Comparison of ENCODE assay signal across 18 cellular contexts in the genomic region with DNA sequence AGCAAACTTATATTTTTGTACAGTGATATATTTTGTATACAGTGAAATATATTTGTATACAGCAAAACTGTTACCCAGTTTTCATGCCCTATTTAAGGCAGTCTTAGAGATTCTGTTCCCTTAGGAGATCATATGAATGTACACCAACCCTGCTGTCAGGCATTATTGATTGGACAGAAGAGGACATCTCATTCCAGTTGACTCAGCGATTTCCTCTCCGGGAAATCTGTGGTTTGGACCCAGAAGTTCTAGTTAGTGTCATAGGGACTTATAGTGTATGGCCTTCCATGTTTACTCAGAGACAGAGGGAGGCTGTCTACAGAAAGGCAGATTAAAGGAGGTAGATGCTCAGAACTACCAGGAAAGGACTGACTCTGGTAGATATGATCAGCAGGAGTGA.
DNase-seq lines count a peak whose midpoint lies in the region; ATAC-seq, FAIRE-seq and TF ChIP-seq lines count a peak whose summit lies in the region.
"Had no signal": no experiment of that assay in that cellular context is flagged by ENCODE, and none has a peak within 500 bp of the region (broad histone marks: within the 10 kb centered on the region; RNA-seq: fewer than 3 reads in every experiment).

No MANE protein-coding gene starts in this region.

- no peak for ATAC-seq in IMR-90 (ENCODE audit: low read depth)
- no peak for ATAC-seq in K562
- ATAC-seq in HG02763 (IDR thresholded peaks at IDR 0.05; ENCODE audit: unreplicated experiment): no peak
- no peak for ATAC-seq in HG02884 (IDR thresholded peaks at IDR 0.05; ENCODE audit: unreplicated experiment)
- ATAC-seq: CD8-positive, alpha-beta T cell had no signal

- no peak for TF ChIP-seq POLR2A in IMR-90 (IDR thresholded peaks at IDR 0.05; ENCODE audit: low read depth, low read length)
- no peak for TF ChIP-seq POLR2A in K562 (conservative IDR thresholded peaks at IDR 0.05)

- FAIRE-seq in K562 (lab: Jason Lieb, UNC): peak; percentile 49
- FAIRE-seq: A204.1, D721Med, G401.6, GM12891 had no signal

- no peak for TF ChIP-seq EP300 in K562 (IDR thresholded peaks at IDR 0.05; ENCODE audit: low read length)

- TF ChIP-seq RAD21 in IMR-90 (IDR thresholded peaks at IDR 0.05; ENCODE audit: low read length) (no peak), K562 (CRISPR knock-in tag; conservative IDR thresholded peaks at IDR 0.05 in 1 of 2, IDR thresholded peaks at IDR 0.05 in 1 of 2) (no peak)

- no peak overlapping the region for H2AK9ac ChIP-seq in IMR-90 (replicated peaks; ENCODE audit: low read depth, low read length, poor library complexity)

- H3K4me1 ChIP-seq in IMR-90 (ENCODE audit: control insufficient read depth, insufficient read depth, low read length) (no peaks in the 10 kb centered on the region), K562 (replicated peaks in 1 of 2; ENCODE audit: control insufficient read depth in 2 of 2, insufficient read depth in 2 of 2, low read length in 2 of 2) (no peaks in the 10 kb centered on the region), mesendoderm (ENCODE audit: control insufficient read depth, low read depth, low read length) (peaks cover 2% of the 10 kb centered on the region)

- DNase-seq in IMR-90 (no peak), K562 (ENCODE audit: extremely low read depth in 1 of 4, low spot score in 3 of 4) (peak in 1 of 4 experiments; percentile 12), mesendoderm (no peak), AML-193 (lab: John Stamatoyannopoulos, UW) (no peak), activated gamma-delta T cell (lab: John Stamatoyannopoulos, UW) (no peak)
- DNase-seq: CD8-positive, alpha-beta T cell; COR-L47; DMS153; DMS79 treated with DMSO at 0.1 percent for 48 hours; EL; HCEC 1CT; HFFc6 had no signal

- no peaks in the 10 kb centered on the region for H3K9me3 ChIP-seq in IMR-90 (ENCODE audit: control insufficient read depth, insufficient read depth, low read length)
- H3K9me3 ChIP-seq in K562 (replicated peaks; ENCODE audit: control insufficient read depth, insufficient read depth, low read depth, low read length): no peaks in the 10 kb centered on the region

- H3K4me2 ChIP-seq in IMR-90 (ENCODE audit: low read depth, low read length) (no peak overlapping the region), K562 (ENCODE audit: insufficient read depth, low read length) (no peak overlapping the region), mesendoderm (ENCODE audit: low read length) (no peak overlapping the region)

- H4K91ac ChIP-seq in IMR-90 (ENCODE audit: insufficient read depth, low read depth, low read length): no peak overlapping the region

- no peak overlapping the region for H3K56ac ChIP-seq in IMR-90 (ENCODE audit: extremely low read depth, insufficient read depth, low read length)
- H3K56ac ChIP-seq in mesendoderm (ENCODE audit: low read length): no peak overlapping the region

- H4K20me1 ChIP-seq in IMR-90 (ENCODE audit: insufficient read depth, low read length): no peaks in the 10 kb centered on the region
- no peaks in the 10 kb centered on the region for H4K20me1 ChIP-seq in K562 (replicated peaks; ENCODE audit: control insufficient read depth, insufficient read depth, low read length)

- CTCF ChIA-PET in IMR-90 (lab: Yijun Ruan, JAX): no interaction called here
- CTCF ChIA-PET in K562 (lab: Yijun Ruan, JAX; ENCODE audit: low intra/inter-chr PET ratio): no interaction called here

- intact Hi-C loops in IMR-90 (cut with micrococcal nuclease) (no loop called here), K562 (cut with micrococcal nuclease) (no loop called here)

- no CpG with 5 or more reads among the region's 2 CpGs for WGBS in IMR-90 (ENCODE audit: extremely low coverage in 2 of 2, insufficient read length in 1 of 2), 2 experiments
- WGBS in K562 (ENCODE audit: insufficient coverage, low coverage, missing lambda C conversion rate): 14% methylated on average over 2 of the region's 2 CpGs
- no CpG with 5 or more reads among the region's 2 CpGs for WGBS in mesendoderm (ENCODE audit: extremely low coverage, insufficient coverage, low lambda C conversion rate)

- BruUV-seq in IMR-90 (replicated peaks; lab: Mats Ljungman, UMichigan): no TSS peak
- no TSS peak for BruUV-seq in K562 (replicated peaks; lab: Mats Ljungman, UMichigan)

- no peak overlapping the region for H3K23ac ChIP-seq in IMR-90 (ENCODE audit: low read depth, low read length)
- no peak overlapping the region for H3K23ac ChIP-seq in mesendoderm (ENCODE audit: low read length)

- H3K27ac ChIP-seq in IMR-90 (ENCODE audit: insufficient read depth, low read length) (no peak overlapping the region), K562 (ENCODE audit: extremely low read depth, low read depth, low read length) (no peak overlapping the region), mesendoderm (ENCODE audit: low read depth, low read length) (no peak overlapping the region)

- H2BK20ac ChIP-seq in IMR-90 (ENCODE audit: low read depth, low read length): 0 out of 2 replicates have a peak overlapping the region, but pooled peaks have one; percentile 39

- H2BK15ac ChIP-seq in IMR-90 (ENCODE audit: low read depth, low read length) (no peak overlapping the region), mesendoderm (replicated peaks; ENCODE audit: low read depth) (peak overlapping the region; percentile 45)

- H3K79me2 ChIP-seq in K562 (ENCODE audit: control insufficient read depth, insufficient read depth, low read length) (no peaks in the 10 kb centered on the region), mesendoderm (ENCODE audit: control insufficient read depth, insufficient read depth, low read length) (no peaks in the 10 kb centered on the region)

- H4K8ac ChIP-seq in IMR-90 (ENCODE audit: low read depth in 2 of 2, low read length in 2 of 2) (no peak overlapping the region), mesendoderm (ENCODE audit: low read depth, low read length) (no peak overlapping the region)

- H2AFZ ChIP-seq in IMR-90 (replicated peaks; ENCODE audit: low read length, poor library complexity) (no peak overlapping the region), K562 (ENCODE audit: low read depth, low read length) (no peak overlapping the region; the same call in 1 of the 2 replicates)

- H3K36me3 ChIP-seq in IMR-90 (ENCODE audit: control insufficient read depth, insufficient read depth, low read length) (no peaks in the 10 kb centered on the region), K562 (ENCODE audit: control insufficient read depth, insufficient read depth, low read length) (no peaks in the 10 kb centered on the region), mesendoderm (ENCODE audit: control insufficient read depth, insufficient read depth, low read length) (no peaks in the 10 kb centered on the region)

- no peak overlapping the region for H3K14ac ChIP-seq in IMR-90 (replicated peaks; ENCODE audit: low read depth, low read length)

- no peak overlapping the region for H2AK5ac ChIP-seq in IMR-90 (ENCODE audit: low read depth, low read length)
- no peak overlapping the region for H2AK5ac ChIP-seq in mesendoderm (ENCODE audit: low read length)

- no peaks in the 10 kb centered on the region for H3K27me3 ChIP-seq in IMR-90 (ENCODE audit: control insufficient read depth, insufficient read depth, low read length)
- H3K27me3 ChIP-seq in K562 (ENCODE audit: control insufficient read depth in 2 of 2, insufficient read depth in 2 of 2, low read length in 2 of 2): no peaks in the 10 kb centered on the region
- no peaks in the 10 kb centered on the region for H3K27me3 ChIP-seq in mesendoderm (ENCODE audit: insufficient read depth, low read length, poor library complexity)

- POLR2A ChIA-PET in IMR-90 (lab: Charles Lee; ENCODE audit: unreplicated experiment): no interaction called here
- POLR2A ChIA-PET in K562 (lab: Yijun Ruan, JAX): no interaction called here

- peak overlapping the region; percentile 23; the same call in 1 of the 2 replicates for H3K18ac ChIP-seq in IMR-90 (ENCODE audit: low read depth, low read length)
- peak overlapping the region; percentile 56 for H3K18ac ChIP-seq in mesendoderm (ENCODE audit: low read length)

- TF ChIP-seq CTCF in IMR-90 (conservative IDR thresholded peaks at IDR 0.05; ENCODE audit: low read depth, low read length): no peak
- no peak for TF ChIP-seq CTCF in K562 (IDR thresholded peaks at IDR 0.05 in 2 of 3, conservative IDR thresholded peaks at IDR 0.05 in 1 of 3; ENCODE audit: insufficient read depth in 2 of 3, low read depth in 1 of 3, low read length in 3 of 3)

- H2BK5ac ChIP-seq in IMR-90 (ENCODE audit: low read depth, low read length, poor library complexity, severe bottlenecking) (no peak overlapping the region), mesendoderm (ENCODE audit: low read length) (no peak overlapping the region)

- in situ Hi-C loops in IMR-90 (cut with MboI; ENCODE audit: low sequenced_read_pairs): no loop called here
- in situ Hi-C loops in K562 (cut with MboI): no loop called here

- H2BK120ac ChIP-seq in IMR-90 (ENCODE audit: low read depth, low read length) (peak overlapping the region; percentile 17; the same call in 1 of the 2 replicates), mesendoderm (ENCODE audit: low read depth, low read length) (peak overlapping the region; percentile 90)

- H3K9me1 ChIP-seq in IMR-90 (ENCODE audit: insufficient read depth, low read length): no peaks in the 10 kb centered on the region
- no peaks in the 10 kb centered on the region for H3K9me1 ChIP-seq in K562 (ENCODE audit: control insufficient read depth, insufficient read depth, low read length)

- H3K79me1 ChIP-seq in IMR-90 (ENCODE audit: low read depth in 1 of 2, low read length in 2 of 2) (no peaks in the 10 kb centered on the region), mesendoderm (ENCODE audit: low read length) (no peaks in the 10 kb centered on the region)

- H3K9ac ChIP-seq in IMR-90 (ENCODE audit: low read depth, low read length) (no peak overlapping the region), K562 (ENCODE audit: insufficient read depth in 1 of 2, low read depth in 2 of 2, low read length in 2 of 2) (no peak overlapping the region), mesendoderm (ENCODE audit: low read length) (no peak overlapping the region)

- dilution Hi-C loops in IMR-90 (cut with HindIII; ENCODE audit: low sequenced_read_pairs, unreplicated experiment): no loop called here

- H3K4ac ChIP-seq in IMR-90 (ENCODE audit: low read depth, low read length) (no peak overlapping the region), mesendoderm (ENCODE audit: low read depth, low read length) (no peak overlapping the region)

- H4K5ac ChIP-seq in IMR-90 (ENCODE audit: low read depth, low read length) (peak overlapping the region; percentile 41; the same call in 1 of the 2 replicates), mesendoderm (ENCODE audit: low read length) (no peak overlapping the region)

- H3K4me3 ChIP-seq in IMR-90 (ENCODE audit: insufficient read depth, low read depth, low read length): no peak overlapping the region
- H3K4me3 ChIP-seq in K562: no peak overlapping the region
- H3K4me3 ChIP-seq in mesendoderm (ENCODE audit: low read length): no peak overlapping the region

TF ChIP-seq in IMR-90, 13 proteins besides CTCF, POLR2A, EP300 and RAD21 (continues in another document):
- TF ChIP-seq RCOR1 (IDR thresholded peaks at IDR 0.05; ENCODE audit: insufficient replicate concordance, low read length): no peak
- TF ChIP-seq MAFK (IDR thresholded peaks at IDR 0.05; ENCODE audit: low read depth, low read length): peak; percentile 84

TF ChIP-seq in K562, 482 proteins besides CTCF, POLR2A, EP300 and RAD21 (continues in another document):
- 0 out of 2 replicates have a peak, but pooled peaks have one; percentile 5 for TF ChIP-seq CBFA2T3 (IDR thresholded peaks at IDR 0.05)
